In genomic region chr17:1834378-1835149, GRCh38 we compare ENCODE assay signal across 10 cellular contexts.
A peak's percentile ranks its signal among the peaks of the same experiment; 100 is the strongest.
DNase-seq lines count a peak whose midpoint lies in the region; ATAC-seq and TF ChIP-seq lines count a peak whose summit lies in the region.
"Had no signal": no experiment of that assay in that cellular context is flagged by ENCODE, and none has a peak within 500 bp of the region (broad histone marks: within the 10 kb centered on the region; RNA-seq: fewer than 3 reads in every experiment).

No MANE protein-coding gene starts in this region.

- no peak for TF ChIP-seq CTCF in GM12864 (IDR thresholded peaks at IDR 0.05; ENCODE audit: low read depth, low read length, missing control alignments)

- DNase-seq in GM12864 (ENCODE audit: low read depth) (peak; percentile 89), OCI-M1 (lab: John Stamatoyannopoulos, UW) (no peak), NCI-H748 treated with DMSO at 0.1 percent for 48 hours (lab: John Stamatoyannopoulos, UW) (no peak), DMS53 treated with DMSO at 0.1 percent for 48 hours (lab: John Stamatoyannopoulos, UW; ENCODE audit: unreplicated experiment) (no peak), NCI-H510A (lab: John Stamatoyannopoulos, UW) (no peak)
- DNase-seq in activated naive CD4-positive, alpha-beta T cell treated with anti-CD3 and anti-CD28 coated beads, Interleukin-2, amount 50 U/mL, for 16 hours: peak; percentile 43
- DNase-seq: DMS79 treated with DMSO at 0.1 percent for 48 hours had no signal

- ATAC-seq in GM19397 (IDR thresholded peaks at IDR 0.05; ENCODE audit: unreplicated experiment): peak; percentile 53
- peak; percentile 53 for ATAC-seq in HG03280 (IDR thresholded peaks at IDR 0.05; ENCODE audit: unreplicated experiment)
- ATAC-seq: Panc1 had no signal

- H3K4me3 ChIP-seq in GM12864 (ENCODE audit: low read depth, low read length): no peak overlapping the region

Comparison
In these comparisons a context has a peak if more than half of its experiments do, and no peak if none do; other contexts are left out.
1. DNase-seq: peak in GM12864 (single experiment) and activated naive CD4-positive, alpha-beta T cell treated with anti-CD3 and anti-CD28 coated beads, Interleukin-2, amount 50 U/mL, for 16 hours (single experiment); none in OCI-M1 (single experiment), NCI-H748 treated with DMSO at 0.1 percent for 48 hours (single experiment), DMS53 treated with DMSO at 0.1 percent for 48 hours (single experiment) and NCI-H510A (single experiment).